ENCODE assay signal across 26 cellular contexts in the genomic region with DNA sequence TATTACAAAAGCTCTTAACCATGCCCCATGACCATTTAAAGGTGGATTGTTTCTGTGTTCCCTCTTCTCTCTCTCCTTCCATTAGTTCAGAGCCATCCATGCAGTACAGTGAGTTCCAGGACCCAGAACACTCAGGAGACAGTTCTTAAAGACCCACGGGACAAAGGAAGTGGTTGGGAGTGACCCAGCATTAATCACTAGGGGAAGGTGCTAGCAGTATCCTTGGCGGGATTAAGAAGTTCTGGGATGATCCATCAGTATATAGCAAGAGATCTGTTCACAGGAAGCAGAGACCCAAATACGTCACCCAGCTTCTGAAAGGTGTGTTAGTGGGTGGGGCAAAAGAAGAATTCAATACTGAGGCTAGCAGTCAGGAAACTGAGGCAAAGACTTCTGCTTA.
"Had no signal": no experiment of that assay in that cellular context is flagged by ENCODE, and none has a peak within 500 bp of the region (broad histone marks: within the 10 kb centered on the region; RNA-seq: fewer than 3 reads in every experiment).

No MANE protein-coding gene starts in this region.

- DNase-seq: naive thymus-derived CD8-positive, alpha-beta T cell; nephron progenitor cell; nucleus accumbens; pancreas; posterior cingulate gyrus; psoas muscle; right cardiac atrium; right lobe of liver; sigmoid colon; small intestine; stimulated activated CD4-positive, alpha-beta T cell treated with anti-CD3 and anti-CD28 coated beads, Interleukin-15, amount 100 ng/mL, for 24 hours; stimulated activated CD4-positive, alpha-beta T cell treated with anti-CD3 and anti-CD28 coated beads, Interleukin-2, amount 100 ng/mL, for 24 hours; stimulated activated CD4-positive, alpha-beta T cell treated with anti-CD3 and anti-CD28 coated beads, Interleukin-2, amount 100 ng/mL, for 48 hours; stimulated activated CD4-positive, alpha-beta T cell treated with anti-CD3 and anti-CD28 coated beads, Interleukin-4, amount 100 ng/mL, for 24 hours; stimulated activated naive B cell treated with anti-CD40 and anti-IgM and Interleukin-4, amounts not matched to agents 10 μg/mL and 1 μg/mL and 100 μg/mL, for 72 hours; stimulated activated naive CD4-positive, alpha-beta T cell treated with Interleukin-2 at 50 U/mL for 16 hours; stimulated activated naive CD8-positive, alpha-beta T cell treated with anti-CD3 and anti-CD28 coated beads, Interleukin-15, amount 100 ng/mL, for 72 hours; substantia nigra; testis; tibial artery; transverse colon; upper lobe of left lung had no signal

- H3K27me3 ChIP-seq: neutrophil, pancreas, right lobe of liver, sigmoid colon, testis, tibial artery, transverse colon, upper lobe of left lung, vagina had no signal

- H3K27ac ChIP-seq: neutrophil, pancreas, psoas muscle, right lobe of liver, sigmoid colon, suprapubic skin, testis, tibial artery, transverse colon, upper lobe of left lung, vagina had no signal

- H3K36me3 ChIP-seq: neutrophil, pancreas, right lobe of liver, sigmoid colon, suprapubic skin, tibial artery, transverse colon, upper lobe of left lung, vagina had no signal

- ATAC-seq: naive thymus-derived CD8-positive, alpha-beta T cell; natural killer cell treated with Interleukin-12 subunit alpha and Interleukin-12 subunit beta and Interleukin-15 and Interleukin-18, amount 100 ng/mL, for 72 hours; pancreas; psoas muscle; right cardiac atrium; right lobe of liver; stimulated activated naive CD8-positive, alpha-beta T cell treated with anti-CD3 and anti-CD28 coated beads, Interleukin-15, amount 100 ng/mL, for 72 hours had no signal

- H3K9me3 ChIP-seq: neutrophil, pancreas, psoas muscle, right lobe of liver, sigmoid colon, suprapubic skin, testis, tibial artery, transverse colon, upper lobe of left lung, vagina had no signal

- H3K4me3 ChIP-seq: pancreas, psoas muscle, right lobe of liver, sigmoid colon, suprapubic skin, testis, tibial artery, transverse colon, upper lobe of left lung, vagina had no signal

- H3K4me1 ChIP-seq: pancreas, psoas muscle, right lobe of liver, sigmoid colon, suprapubic skin, testis, tibial artery, transverse colon, upper lobe of left lung, vagina had no signal
